Comparison of ENCODE assay signal across 21 cellular contexts in the genomic region with DNA sequence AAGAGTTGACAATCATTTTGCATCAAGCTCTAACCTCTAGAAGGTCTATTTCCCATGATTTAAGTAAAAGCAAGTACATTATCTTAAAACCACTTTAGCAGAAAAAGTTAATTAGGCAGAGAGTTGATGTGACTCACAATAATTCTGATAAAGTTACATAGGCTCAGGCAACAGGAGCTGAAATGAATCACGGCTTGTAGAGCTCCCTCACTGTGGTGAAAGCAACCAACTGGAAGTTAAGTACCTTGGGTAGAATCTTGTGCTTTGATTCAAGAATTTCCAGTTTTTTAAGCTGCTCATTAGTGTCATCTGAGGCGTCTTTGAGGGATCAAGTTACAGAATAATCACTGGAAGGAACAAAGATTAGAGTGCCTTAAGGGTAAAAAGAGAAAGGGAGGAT.
A peak's percentile ranks its signal among the peaks of the same experiment; 100 is the strongest.
DNase-seq lines count a peak whose midpoint lies in the region; ATAC-seq, FAIRE-seq and TF ChIP-seq lines count a peak whose summit lies in the region.
"Had no signal": no experiment of that assay in that cellular context is flagged by ENCODE, and none has a peak within 500 bp of the region (broad histone marks: within the 10 kb centered on the region; RNA-seq: fewer than 3 reads in every experiment).

No MANE protein-coding gene starts in this region.

- no peak overlapping the region for H3K4me3 ChIP-seq in SK-N-SH (ENCODE audit: low read depth in 2 of 2, low read length in 1 of 2)
- no peak overlapping the region for H3K4me3 ChIP-seq in thoracic aorta
- H3K4me3 ChIP-seq: ascending aorta, dorsolateral prefrontal cortex had no signal

- H3K27ac ChIP-seq in SK-N-SH (ENCODE audit: low read depth in 2 of 2, low read length in 1 of 2) (no peak overlapping the region), thoracic aorta (no peak overlapping the region)
- H3K27ac ChIP-seq: ascending aorta, dorsolateral prefrontal cortex, KMS-11, neutrophil had no signal

- H3K36me3 ChIP-seq in SK-N-SH (replicated peaks in 1 of 2; ENCODE audit: control insufficient read depth in 1 of 2, insufficient read depth in 2 of 2, low read length in 1 of 2): no peaks in the 10 kb centered on the region
- H3K36me3 ChIP-seq in thoracic aorta: no peaks in the 10 kb centered on the region
- H3K36me3 ChIP-seq: ascending aorta, neutrophil had no signal

- H3K9me3 ChIP-seq in SK-N-SH (no peaks in the 10 kb centered on the region), thoracic aorta (no peaks in the 10 kb centered on the region)
- H3K9me3 ChIP-seq: ascending aorta, neutrophil had no signal

- no peak overlapping the region for H3K9ac ChIP-seq in SK-N-SH
- H3K9ac ChIP-seq: KMS-11 had no signal

- POLR2A ChIA-PET in SK-N-SH (lab: Yijun Ruan, JAX): interaction anchor here (0.9 kb wide), 1 partner anchor 117 kb away, joined by 3 read pairs; no protein-coding TSS in a partner anchor

- H4K20me1 ChIP-seq in SK-N-SH (ENCODE audit: insufficient read depth): no peaks in the 10 kb centered on the region

- no peak for DNase-seq in SK-N-SH
- DNase-seq in RPMI7951 (ENCODE audit: low read depth): peak; percentile 47
- peak; percentile 24 for DNase-seq in glomerular visceral epithelial cell (ENCODE audit: extremely low spot score)
- no peak for DNase-seq in thoracic aorta (ENCODE audit: low spot score)
- DNase-seq in activated naive CD4-positive, alpha-beta T cell treated with anti-CD3 and anti-CD28 coated beads, Interleukin-2, amount 50 U/mL, for 16 hours: no peak
- no peak for DNase-seq in HTR-8/SVneo (ENCODE audit: insufficient read length, low spot score)
- DNase-seq: activated CD4-positive, alpha-beta memory T cell treated with anti-CD3 and anti-CD28 coated beads, Interleukin-2, amount 10 ng/mL, durations not matched to agents 7 days and 5 days; Calu3; dorsolateral prefrontal cortex; mesenchymal stem cell; NCI-H1694 treated with DMSO at 0.1 percent for 48 hours; NCI-H748 treated with DMSO at 0.1 percent for 48 hours; SHP77 treated with DMSO at 0.1 percent for 48 hours; stimulated activated naive CD8-positive, alpha-beta T cell treated with anti-CD3 and anti-CD28 coated beads, Interleukin-15, Interleukin-2, amounts not matched to agents 100 U/mL and 50 U/mL, for 24 hours had no signal

- no peak for TF ChIP-seq EP300 in SK-N-SH (IDR thresholded peaks at IDR 0.05; ENCODE audit: borderline replicate concordance in 1 of 2, low read depth in 1 of 2, low read length in 1 of 2)

- no peak for TF ChIP-seq RAD21 in SK-N-SH (IDR thresholded peaks at IDR 0.05; ENCODE audit: low read length)

- FAIRE-seq in HTR-8/SVneo (lab: Jason Lieb, UNC): no peak
- FAIRE-seq: H54 had no signal

- H3F3A ChIP-seq in SK-N-SH (replicated peaks; ENCODE audit: insufficient read depth): no peaks in the 10 kb centered on the region

- no peaks in the 10 kb centered on the region for H3K9me2 ChIP-seq in SK-N-SH

- no peaks in the 10 kb centered on the region for H3K79me2 ChIP-seq in SK-N-SH (ENCODE audit: insufficient read depth)

- TF ChIP-seq CTCF in SK-N-SH (IDR thresholded peaks at IDR 0.05) (no peak), thoracic aorta (IDR thresholded peaks at IDR 0.05) (no peak)

- 17% methylated on average over 2 of the region's 2 CpGs for WGBS in SK-N-SH (ENCODE audit: low lambda C conversion rate)

- H3K4me2 ChIP-seq in SK-N-SH: no peak overlapping the region
- H3K4me2 ChIP-seq: KMS-11 had no signal

- ATAC-seq in SK-N-SH treated with all-trans-retinoic acid at 6 μM for 48 hours (no peak), thoracic aorta (ENCODE audit: insufficient number of reproducible peaks, low FRiP score, low read depth) (peak; percentile 2), HG03565 (IDR thresholded peaks at IDR 0.05; ENCODE audit: unreplicated experiment) (no peak)
- ATAC-seq: activated T-helper 17 cell treated with anti-CD3 and anti-CD28 coated beads, Interleukin-2, amount 50 U/mL, for 72 hours; stimulated activated naive CD8-positive, alpha-beta T cell treated with anti-CD3 and anti-CD28 coated beads, Interleukin-15, Interleukin-2, amounts not matched to agents 100 U/mL and 50 U/mL, for 24 hours had no signal

- H2AFZ ChIP-seq in SK-N-SH (ENCODE audit: low read depth): no peak overlapping the region

- H3K4me1 ChIP-seq in SK-N-SH (ENCODE audit: control insufficient read depth in 1 of 2, insufficient read depth in 2 of 2, low read depth in 1 of 2, low read length in 1 of 2) (peaks cover 3 to 10% of the 10 kb centered on the region in 2 experiments; a peak in 2 of 4 replicates), thoracic aorta (ENCODE audit: control insufficient read depth in 1 of 2, low read depth in 2 of 2) (no peaks in the 10 kb centered on the region)
- H3K4me1 ChIP-seq: ascending aorta had no signal

- H3K27me3 ChIP-seq in SK-N-SH (ENCODE audit: insufficient read depth): peaks cover 25% of the 10 kb centered on the region; the same call in 1 of the 2 replicates
- no peaks in the 10 kb centered on the region for H3K27me3 ChIP-seq in thoracic aorta (replicated peaks; ENCODE audit: insufficient read depth)
- H3K27me3 ChIP-seq: ascending aorta had no signal

- CTCF ChIA-PET in SK-N-SH (lab: Yijun Ruan, JAX): interaction anchor here (1.2 to 15.5 kb wide), 11 partner anchors 7 to 584 kb away, joined by 3 to 363 read pairs (median 19); a partner anchor contains a TSS

TF ChIP-seq in SK-N-SH treated with all-trans-retinoic acid at 6 μM for 48 hours, 23 proteins besides CTCF, POLR2A, EP300 and RAD21:
- TF ChIP-seq ISL1 (CRISPR knock-in tag; IDR thresholded peaks at IDR 0.05): peak; percentile 75
- no peak for TF ChIP-seq TCF4 (CRISPR knock-in tag; IDR thresholded peaks at IDR 0.05; ENCODE audit: borderline replicate concordance)

TF ChIP-seq in SK-N-SH, 30 proteins besides CTCF, POLR2A, EP300 and RAD21:
- TF ChIP-seq, protein P1, sequence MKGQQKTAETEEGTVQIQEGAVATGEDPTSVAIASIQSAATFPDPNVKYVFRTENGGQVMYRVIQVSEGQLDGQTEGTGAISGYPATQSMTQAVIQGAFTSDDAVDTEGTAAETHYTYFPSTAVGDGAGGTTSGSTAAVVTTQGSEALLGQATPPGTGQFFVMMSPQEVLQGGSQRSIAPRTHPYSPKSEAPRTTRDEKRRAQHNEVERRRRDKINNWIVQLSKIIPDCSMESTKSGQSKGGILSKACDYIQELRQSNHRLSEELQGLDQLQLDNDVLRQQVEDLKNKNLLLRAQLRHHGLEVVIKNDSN (IDR thresholded peaks at IDR 0.05; ENCODE audit: borderline replicate concordance, low read depth): no peak
- TF ChIP-seq RCOR1 (IDR thresholded peaks at IDR 0.05; ENCODE audit: low read length) (no peak), POLR2AphosphoS5 (IDR thresholded peaks at IDR 0.05; ENCODE audit: low read depth, low read length) (no peak), GABPA (IDR thresholded peaks at IDR 0.05; ENCODE audit: low read depth) (no peak), FOXM1 (IDR thresholded peaks at IDR 0.05; ENCODE audit: low read depth) (no peak), TCF12 (IDR thresholded peaks at IDR 0.05) (no peak), YY1 (IDR thresholded peaks at IDR 0.05; ENCODE audit: low read depth) (no peak), FOXJ3 (CRISPR knock-in tag; IDR thresholded peaks at IDR 0.05) (no peak), TAF1 (IDR thresholded peaks at IDR 0.05; ENCODE audit: borderline replicate concordance, low read depth, low read length) (no peak), RXRA (IDR thresholded peaks at IDR 0.05; ENCODE audit: borderline replicate concordance, low read depth) (no peak), MXI1 (IDR thresholded peaks at IDR 0.05; ENCODE audit: low read depth, low read length) (no peak), JUND (IDR thresholded peaks at IDR 0.05) (no peak), TEAD4 (IDR thresholded peaks at IDR 0.05; ENCODE audit: borderline replicate concordance, insufficient read depth) (no peak), GATA2 (CRISPR knock-in tag; IDR thresholded peaks at IDR 0.05) (no peak), MEF2A (IDR thresholded peaks at IDR 0.05; ENCODE audit: borderline replicate concordance, low read depth) (no peak), NRF1 (IDR thresholded peaks at IDR 0.05; ENCODE audit: low read depth, low read length) (no peak)
- TF ChIP-seq, protein P2, sequence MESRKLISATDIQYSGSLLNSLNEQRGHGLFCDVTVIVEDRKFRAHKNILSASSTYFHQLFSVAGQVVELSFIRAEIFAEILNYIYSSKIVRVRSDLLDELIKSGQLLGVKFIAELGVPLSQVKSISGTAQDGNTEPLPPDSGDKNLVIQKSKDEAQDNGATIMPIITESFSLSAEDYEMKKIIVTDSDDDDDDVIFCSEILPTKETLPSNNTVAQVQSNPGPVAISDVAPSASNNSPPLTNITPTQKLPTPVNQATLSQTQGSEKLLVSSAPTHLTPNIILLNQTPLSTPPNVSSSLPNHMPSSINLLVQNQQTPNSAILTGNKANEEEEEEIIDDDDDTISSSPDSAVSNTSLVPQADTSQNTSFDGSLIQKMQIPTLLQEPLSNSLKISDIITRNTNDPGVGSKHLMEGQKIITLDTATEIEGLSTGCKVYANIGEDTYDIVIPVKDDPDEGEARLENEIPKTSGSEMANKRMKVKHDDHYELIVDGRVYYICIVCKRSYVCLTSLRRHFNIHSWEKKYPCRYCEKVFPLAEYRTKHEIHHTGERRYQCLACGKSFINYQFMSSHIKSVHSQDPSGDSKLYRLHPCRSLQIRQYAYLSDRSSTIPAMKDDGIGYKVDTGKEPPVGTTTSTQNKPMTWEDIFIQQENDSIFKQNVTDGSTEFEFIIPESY (IDR thresholded peaks at IDR 0.05; ENCODE audit: borderline replicate concordance, low read depth): no peak
- TF ChIP-seq, protein P3, sequence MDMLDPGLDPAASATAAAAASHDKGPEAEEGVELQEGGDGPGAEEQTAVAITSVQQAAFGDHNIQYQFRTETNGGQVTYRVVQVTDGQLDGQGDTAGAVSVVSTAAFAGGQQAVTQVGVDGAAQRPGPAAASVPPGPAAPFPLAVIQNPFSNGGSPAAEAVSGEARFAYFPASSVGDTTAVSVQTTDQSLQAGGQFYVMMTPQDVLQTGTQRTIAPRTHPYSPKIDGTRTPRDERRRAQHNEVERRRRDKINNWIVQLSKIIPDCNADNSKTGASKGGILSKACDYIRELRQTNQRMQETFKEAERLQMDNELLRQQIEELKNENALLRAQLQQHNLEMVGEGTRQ (IDR thresholded peaks at IDR 0.05; ENCODE audit: borderline replicate concordance, low read depth, low read length): no peak
TF ChIP-seq in SK-N-SH: peak in this region for 0.

Comparison
In these comparisons a context has a peak if more than half of its experiments do, and no peak if none do; other contexts are left out.
1. DNase-seq: peak in RPMI7951 (single experiment) and glomerular visceral epithelial cell (single experiment); none in SK-N-SH (single experiment), thoracic aorta (single experiment), activated naive CD4-positive, alpha-beta T cell treated with anti-CD3 and anti-CD28 coated beads, Interleukin-2, amount 50 U/mL, for 16 hours (single experiment) and HTR-8/SVneo (single experiment).